In genomic region chr20:47360489-47361267, GRCh38 we compare ENCODE assay signal across 8 cellular contexts. TPM values are rescaled to one million over a fixed set of nuclear protein-coding genes. Genes with fewer than 3 reads are reported as not detected.
A peak's percentile ranks its signal among the peaks of the same experiment; 100 is the strongest.
DNase-seq lines count a peak whose midpoint lies in the region; ATAC-seq and TF ChIP-seq lines count a peak whose summit lies in the region.

No MANE protein-coding gene starts in this region.

- H3F3A ChIP-seq in GM23248 (ENCODE audit: insufficient read depth) = peaks cover 46% of the 10 kb centered on the region

- H3K4me3 ChIP-seq in GM23248 (0 out of 2 replicates have a peak overlapping the region, but pooled peaks have one; percentile 12), astrocyte of the spinal cord (ENCODE audit: low read depth, low read length) (no peak overlapping the region)

- H3K4me2 ChIP-seq in GM23248 (ENCODE audit: unreplicated experiment) = peak overlapping the region; percentile 16

- 28 to 34% methylated on average over 21 to 25 of the region's 25 CpGs for WGBS in GM23248 (ENCODE audit: low coverage in 1 of 2, low lambda C conversion rate in 2 of 2, missing lambda C conversion rate in 2 of 2), 2 experiments

- H2AFZ ChIP-seq in GM23248 = peak overlapping the region; percentile 81

- H3K27me3 ChIP-seq in GM23248 (replicated peaks; ENCODE audit: insufficient read depth) = no peaks in the 10 kb centered on the region

- H3K9me3 ChIP-seq in GM23248 (ENCODE audit: low read depth) = no peaks in the 10 kb centered on the region

- no peaks in the 10 kb centered on the region for H3K36me3 ChIP-seq in GM23248 (ENCODE audit: low read depth)

- H3K9ac ChIP-seq in GM23248 = peak overlapping the region; percentile 82

- peak overlapping the region; percentile 94 for H3K27ac ChIP-seq in GM23248

- no peaks in the 10 kb centered on the region for H3K9me2 ChIP-seq in GM23248 (ENCODE audit: insufficient read depth)

- peak; percentile 67 for DNase-seq in ACHN
- peak; percentile 80 for DNase-seq in GM23248
- DNase-seq in NCI-H510A (lab: John Stamatoyannopoulos, UW) = peak; percentile 78
- DNase-seq in astrocyte of the spinal cord (ENCODE audit: low read depth, low spot score) = peak; percentile 97
- peak in 39 of 51 donors; percentile 13 to 81 (median 50) for DNase-seq in hypothalamus (lab: John Stamatoyannopoulos, UW)
- peak; percentile 99 for DNase-seq in pulmonary artery endothelial cell (ENCODE audit: low read depth, low spot score)
- DNase-seq in T-helper 2 cell = no peak

- no peak for TF ChIP-seq CTCF in astrocyte of the spinal cord (IDR thresholded peaks at IDR 0.05; ENCODE audit: low read depth, low read length)

- H4K20me1 ChIP-seq in GM23248 (ENCODE audit: insufficient read depth) = no peaks in the 10 kb centered on the region

- H3K79me2 ChIP-seq in GM23248 (ENCODE audit: insufficient read depth) = peaks cover 7% of the 10 kb centered on the region

- H3K4me1 ChIP-seq in GM23248 (ENCODE audit: insufficient read depth) = peaks cover 54% of the 10 kb centered on the region

- no peak for ATAC-seq in HG03039 (IDR thresholded peaks at IDR 0.05; ENCODE audit: unreplicated experiment)

- in situ Hi-C loops in ACHN (cut with HindIII; ENCODE audit: low pct_ligation_motif_present, low pct_unique_long_range_greater_than_20kb, low sequenced_read_pairs) = no loop called here
- in situ Hi-C loops in GM23248 (cut with MboI) = no loop called here
- in situ Hi-C loops in astrocyte of the spinal cord (cut with HindIII; ENCODE audit: low sequenced_read_pairs) = no loop called here

RNA-seq across cellular contexts. Expression of gene ZMYND8, which starts 4.2 kb away (rescaled TPM):
- 10.2 and 14.3 TPM in 2 replicates for total RNA-seq in GM23248 (2014; rRNA removed; shearing (Covaris generic))
- 12.1 and 12.4 TPM in 2 replicates for polyA plus RNA-seq in GM23248 (2016; fragmentation: Nextera tagmentation; extraction: Ambion mirVana)
- total RNA-seq in pulmonary artery endothelial cell = 19.9 and 21.6 TPM in 2 replicates

Comparison
In these comparisons a context has a peak if more than half of its experiments do, and no peak if none do; other contexts are left out.
1. DNase-seq: peak in ACHN (single experiment), GM23248 (single experiment), NCI-H510A (single experiment), astrocyte of the spinal cord (single experiment), hypothalamus (39 of 51) and pulmonary artery endothelial cell (single experiment); none in T-helper 2 cell (0 of 5).